Comparison of ENCODE assay signal across 8 cellular contexts in genomic region chr11:124673333-124674167, GRCh38. TPM values are rescaled to one million over a fixed set of nuclear protein-coding genes. Genes with fewer than 3 reads are reported as not detected.
A peak's percentile ranks its signal among the peaks of the same experiment; 100 is the strongest.
DNase-seq lines count a peak whose midpoint lies in the region; ATAC-seq and TF ChIP-seq lines count a peak whose summit lies in the region.

Gene SIAE (minus strand): TSS chr11:124673739. CDS start chr11:124673708, 31 bp downstream.
Gene SPA17 (plus strand): TSS chr11:124673904. CDS start chr11:124675265, 1,361 bp downstream.

- H3K4me1 ChIP-seq in adrenal gland (replicated peaks in 1 of 2) (peaks cover 12 to 14% of the 10 kb centered on the region in 2 donors), parathyroid adenoma (peaks cover 4% of the 10 kb centered on the region), tibial nerve (peaks cover 0 to 34% (median 6%) of the 10 kb centered on the region in 4 donors)

- DNase-seq in GM12864 (ENCODE audit: low read depth) (peak; percentile 89), NCI-H1105 (lab: John Stamatoyannopoulos, UW) (peak; percentile 93), T follicular helper cell (ENCODE audit: low read depth) (peak; percentile 73), adrenal gland (peak; percentile 89 to 97 (median 94)), cardiac septum (ENCODE audit: low spot score) (peak; percentile 96), tibial nerve (ENCODE audit: low spot score in 2 of 2) (peak; percentile 86 to 87)

- H3K79me2 ChIP-seq in parathyroid adenoma: peaks cover 2% of the 10 kb centered on the region

- 1 to 2% (median 1%) methylated on average over 30 to 58 of the region's 58 CpGs for WGBS in adrenal gland, 4 donors
- WGBS in tibial nerve, 2 donors: 1% methylated on average over 48 of the region's 58 CpGs

- peak within 1 kb of the TSS; percentile 61 for H2AFZ ChIP-seq in parathyroid adenoma

- H3K27ac ChIP-seq in adrenal gland (peak within 1 kb of the TSS in 4 of 5 donors; percentile 58 to 85 (median 76)), parathyroid adenoma (peak within 1 kb of the TSS; percentile 86), tibial nerve (peak within 1 kb of the TSS; percentile 48 to 88 (median 78))

- intact Hi-C loops in adrenal gland (cut with DNase I) (loop anchor here (5.0 kb wide), 2 partner anchors 89 to 164 kb away; partner anchors contain the start of gene ESAM (in 2 of the 2)), cardiac septum (cut with DNase I) (loop anchor here (1.0 to 10.0 kb wide), 4 partner anchors 69 to 281 kb away; partner anchors contain the start of genes CCDC15, ESAM and MSANTD2)

- H3K9me3 ChIP-seq in adrenal gland (replicated peaks in 1 of 3) (no peaks in the 10 kb centered on the region), parathyroid adenoma (ENCODE audit: control insufficient read depth, low read length) (no peaks in the 10 kb centered on the region), tibial nerve (no peaks in the 10 kb centered on the region)

- TF ChIP-seq POLR2A in adrenal gland (IDR thresholded peaks at IDR 0.05) (peak in 1 of 2 donors; percentile 27), tibial nerve (IDR thresholded peaks at IDR 0.05) (peak in 1 of 2 donors; percentile 30)

- H3K27me3 ChIP-seq in adrenal gland (no peaks in the 10 kb centered on the region), parathyroid adenoma (ENCODE audit: control insufficient read depth, insufficient read depth, low read length) (no peaks in the 10 kb centered on the region), tibial nerve (no peaks in the 10 kb centered on the region)

- peak; percentile 82 for ATAC-seq in HG02610 (IDR thresholded peaks at IDR 0.05; ENCODE audit: unreplicated experiment)

- TF ChIP-seq EP300 in tibial nerve (IDR thresholded peaks at IDR 0.05): peak; percentile 79 to 82

- H3K9ac ChIP-seq in parathyroid adenoma: peak within 1 kb of the TSS; percentile 46

- no peak for TF ChIP-seq CTCF in GM12864 (IDR thresholded peaks at IDR 0.05; ENCODE audit: low read depth, low read length, missing control alignments)
- no peak for TF ChIP-seq CTCF in adrenal gland (IDR thresholded peaks at IDR 0.05)
- no peak for TF ChIP-seq CTCF in parathyroid adenoma (IDR thresholded peaks at IDR 0.05)
- TF ChIP-seq CTCF in tibial nerve (IDR thresholded peaks at IDR 0.05): peak in 1 of 5 experiments; percentile 26

- peak within 1 kb of the TSS; percentile 80 for H3K4me2 ChIP-seq in parathyroid adenoma (ENCODE audit: low read length)

- H3K36me3 ChIP-seq in adrenal gland (replicated peaks in 1 of 2) (no peaks in the 10 kb centered on the region), parathyroid adenoma (ENCODE audit: control insufficient read depth, insufficient read depth, low read length) (no peaks in the 10 kb centered on the region), tibial nerve (no peaks in the 10 kb centered on the region)

- peak within 1 kb of the TSS; percentile 89 for H3K4me3 ChIP-seq in GM12864 (ENCODE audit: low read depth, low read length)
- H3K4me3 ChIP-seq in adrenal gland: peak within 1 kb of the TSS; percentile 46 to 93 (median 72)
- peak within 1 kb of the TSS; percentile 82 for H3K4me3 ChIP-seq in parathyroid adenoma (ENCODE audit: low read depth, low read length)
- H3K4me3 ChIP-seq in tibial nerve: peak within 1 kb of the TSS; percentile 56 to 72 (median 60)

RNA-seq across cellular contexts. Expression of gene SIAE, which starts in this region (rescaled TPM):
- total RNA-seq in adrenal gland (10 to 100 TPM; 22.6 to 50.0 (median 30.3) TPM), cardiac septum (42.5 TPM), tibial nerve (10 to 100 TPM in 1 of 4 donors, 1 to 10 TPM in 3; 6.5 to 20.0 (median 8.2) TPM)
- 10 to 100 TPM; 16.7 to 30.0 (median 16.7) TPM for polyA plus RNA-seq in adrenal gland

RNA-seq across cellular contexts. Expression of gene SPA17, which starts in this region (rescaled TPM):
- total RNA-seq in adrenal gland: 1 to 10 TPM; 1.3 to 7.5 (median 3.0) TPM
- polyA plus RNA-seq in adrenal gland: 10 to 100 TPM in 1 of 3 donors, 1 to 10 TPM in 2; 7.4 to 14.8 (median 8.0) TPM
- 1.8 TPM for total RNA-seq in cardiac septum
- 1 to 10 TPM; 1.2 to 7.1 (median 3.3) TPM for total RNA-seq in tibial nerve

Comparison
In these comparisons a context has a peak if more than half of its experiments do, and no peak if none do; other contexts are left out.
1. Peak in every context shown above with its lines: DNase-seq, ATAC-seq, H3K4me3 ChIP-seq and H3K27ac ChIP-seq.